ENCODE assay signal across 8 cellular contexts in genomic region chr17:4789701-4789950, GRCh38. TPM values are rescaled to one million over a fixed set of nuclear protein-coding genes. Genes with fewer than 3 reads are reported as not detected.
DNase-seq lines count a peak whose midpoint lies in the region; ATAC-seq and TF ChIP-seq lines count a peak whose summit lies in the region.

No MANE protein-coding gene starts in this region.

- H3K27ac ChIP-seq in HEK293 (ENCODE audit: extremely low read depth, low read depth, low read length), result peak overlapping the region; percentile 96
- peak overlapping the region; percentile 70 for H3K27ac ChIP-seq in brain microvascular endothelial cell

- no peak for TF ChIP-seq CTCF in AG09309 (IDR thresholded peaks at IDR 0.05; ENCODE audit: control insufficient read depth, insufficient read depth, low read depth, low read length, missing control alignments)
- no peak for TF ChIP-seq CTCF in HEK293 (tag by site-specific recombination; IDR thresholded peaks at IDR 0.05)
- no peak for TF ChIP-seq CTCF in brain microvascular endothelial cell (IDR thresholded peaks at IDR 0.05; ENCODE audit: low read depth, low read length, missing control alignments)

- no peaks in the 10 kb centered on the region for H3K9me3 ChIP-seq in HEK293 (ENCODE audit: control insufficient read depth, insufficient read depth, low read depth, low read length)
- no peaks in the 10 kb centered on the region for H3K9me3 ChIP-seq in mononuclear cell (ENCODE audit: low read depth, low read length)

- H3K36me3 ChIP-seq in HEK293 (ENCODE audit: control insufficient read depth in 2 of 2, insufficient read depth in 1 of 2, low read length in 2 of 2) (no peaks in the 10 kb centered on the region), brain microvascular endothelial cell (replicated peaks) (no peaks in the 10 kb centered on the region)

- H3K4me3 ChIP-seq in AG09309 (ENCODE audit: control insufficient read depth, low read depth, low read length) (peak overlapping the region; percentile 64), HEK293 (ENCODE audit: low read depth, low read length) (peak overlapping the region; percentile 62), brain microvascular endothelial cell (ENCODE audit: low read depth, low read length) (peak overlapping the region; percentile 57), mononuclear cell (ENCODE audit: low read length) (peak overlapping the region; percentile 59)

- DNase-seq in AG09309 (ENCODE audit: low read depth) (no peak), brain microvascular endothelial cell (no peak), epidermal melanocyte (ENCODE audit: insufficient read length, low spot score) (no peak), activated gamma-delta T cell treated with Interleukin-2 at 50 U/mL for 16 hours (no peak)

- POLR2A ChIA-PET in HEK293 (lab: Yijun Ruan, JAX), result interaction anchor here (0.8 to 3.8 kb wide), 20 partner anchors 10 to 234 kb away, joined by 3 to 31 read pairs (median 4); partner anchors contain the start of genes ARRB2, CXCL16, MED11 and MINK1

- ATAC-seq in HG02571 (IDR thresholded peaks at IDR 0.05; ENCODE audit: unreplicated experiment) (no peak), GM21825 (IDR thresholded peaks at IDR 0.05; ENCODE audit: unreplicated experiment) (no peak)

- CTCF ChIA-PET in HEK293 (lab: Yijun Ruan, JAX), result interaction anchor here (0.6 to 4.9 kb wide), 37 partner anchors 9 to 846 kb away, joined by 3 to 37 read pairs (median 6); partner anchors contain the start of genes ARRB2, MED11, PELP1 and PLD2

- H3K4me1 ChIP-seq in HEK293 (ENCODE audit: control insufficient read depth, insufficient read depth, low read length) (peaks cover 4% of the 10 kb centered on the region), mononuclear cell (ENCODE audit: insufficient read depth, low read length) (peaks cover 41% of the 10 kb centered on the region)

- in situ Hi-C loops in brain microvascular endothelial cell (cut with HindIII; ENCODE audit: low pct_ligation_motif_present, low sequenced_read_pairs), result no loop called here

- H3K27me3 ChIP-seq in brain microvascular endothelial cell (replicated peaks) (peaks cover 4% of the 10 kb centered on the region), mononuclear cell (ENCODE audit: insufficient read depth, low read length) (peaks cover 54% of the 10 kb centered on the region)

TF ChIP-seq in HEK293, 187 proteins besides CTCF, POLR2A, EP300 and RAD21 (continues in another document):
- TF ChIP-seq ZBTB6 (tag by site-specific recombination; IDR thresholded peaks at IDR 0.05) (peak; percentile 93), SP2 (tag by site-specific recombination; IDR thresholded peaks at IDR 0.05) (peak; percentile 76), ZNF792 (tag by site-specific recombination; IDR thresholded peaks at IDR 0.05) (0 out of 2 replicates have a peak, but pooled peaks have one; percentile 8), SP3 (tag by site-specific recombination; IDR thresholded peaks at IDR 0.05) (peak; percentile 75), EGR2 (tag by site-specific recombination; IDR thresholded peaks at IDR 0.05; ENCODE audit: low read depth) (peak; percentile 62), KLF16 (tag by site-specific recombination; IDR thresholded peaks at IDR 0.05) (0 out of 2 replicates have a peak, but pooled peaks have one; percentile 43), GLIS2 (tag by site-specific recombination; IDR thresholded peaks at IDR 0.05) (peak; percentile 93), ZFHX2 (tag by site-specific recombination; conservative IDR thresholded peaks at IDR 0.05) (peak; percentile 79), ZNF248 (tag by site-specific recombination; IDR thresholded peaks at IDR 0.05) (no peak), ZNF560 (tag by site-specific recombination; IDR thresholded peaks at IDR 0.05; ENCODE audit: borderline replicate concordance) (no peak), KLF9 (tag by site-specific recombination; IDR thresholded peaks at IDR 0.05; ENCODE audit: low read depth) (peak; percentile 60), ZNF324 (tag by site-specific recombination; IDR thresholded peaks at IDR 0.05) (no peak), SP7 (tag by site-specific recombination; IDR thresholded peaks at IDR 0.05) (peak; percentile 24; the same call in 1 of the 2 replicates), ZBTB10 (tag by site-specific recombination; IDR thresholded peaks at IDR 0.05) (0 out of 2 replicates have a peak, but pooled peaks have one; percentile 2), ZEB2 (tag by site-specific recombination; IDR thresholded peaks at IDR 0.05) (0 out of 2 replicates have a peak, but pooled peaks have one; percentile 24), ZNF558 (tag by site-specific recombination; IDR thresholded peaks at IDR 0.05) (no peak), ZBTB17 (tag by site-specific recombination; IDR thresholded peaks at IDR 0.05) (peak; percentile 65)
- TF ChIP-seq, protein P1, sequence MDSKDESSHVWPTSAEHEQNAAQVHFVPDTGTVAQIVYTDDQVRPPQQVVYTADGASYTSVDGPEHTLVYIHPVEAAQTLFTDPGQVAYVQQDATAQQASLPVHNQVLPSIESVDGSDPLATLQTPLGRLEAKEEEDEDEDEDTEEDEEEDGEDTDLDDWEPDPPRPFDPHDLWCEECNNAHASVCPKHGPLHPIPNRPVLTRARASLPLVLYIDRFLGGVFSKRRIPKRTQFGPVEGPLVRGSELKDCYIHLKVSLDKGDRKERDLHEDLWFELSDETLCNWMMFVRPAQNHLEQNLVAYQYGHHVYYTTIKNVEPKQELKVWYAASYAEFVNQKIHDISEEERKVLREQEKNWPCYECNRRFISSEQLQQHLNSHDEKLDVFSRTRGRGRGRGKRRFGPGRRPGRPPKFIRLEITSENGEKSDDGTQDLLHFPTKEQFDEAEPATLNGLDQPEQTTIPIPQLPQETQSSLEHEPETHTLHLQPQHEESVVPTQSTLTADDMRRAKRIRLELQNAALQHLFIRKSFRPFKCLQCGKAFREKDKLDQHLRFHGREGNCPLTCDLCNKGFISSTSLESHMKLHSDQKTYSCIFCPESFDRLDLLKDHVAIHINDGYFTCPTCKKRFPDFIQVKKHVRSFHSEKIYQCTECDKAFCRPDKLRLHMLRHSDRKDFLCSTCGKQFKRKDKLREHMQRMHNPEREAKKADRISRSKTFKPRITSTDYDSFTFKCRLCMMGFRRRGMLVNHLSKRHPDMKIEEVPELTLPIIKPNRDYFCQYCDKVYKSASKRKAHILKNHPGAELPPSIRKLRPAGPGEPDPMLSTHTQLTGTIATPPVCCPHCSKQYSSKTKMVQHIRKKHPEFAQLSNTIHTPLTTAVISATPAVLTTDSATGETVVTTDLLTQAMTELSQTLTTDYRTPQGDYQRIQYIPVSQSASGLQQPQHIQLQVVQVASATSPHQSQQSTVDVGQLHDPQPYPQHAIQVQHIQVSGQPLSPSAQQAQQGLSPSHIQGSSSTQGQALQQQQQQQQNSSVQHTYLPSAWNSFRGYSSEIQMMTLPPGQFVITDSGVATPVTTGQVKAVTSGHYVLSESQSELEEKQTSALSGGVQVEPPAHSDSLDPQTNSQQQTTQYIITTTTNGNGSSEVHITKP (tag by site-specific recombination; IDR thresholded peaks at IDR 0.05), result peak; percentile 61
- TF ChIP-seq, protein P2, sequence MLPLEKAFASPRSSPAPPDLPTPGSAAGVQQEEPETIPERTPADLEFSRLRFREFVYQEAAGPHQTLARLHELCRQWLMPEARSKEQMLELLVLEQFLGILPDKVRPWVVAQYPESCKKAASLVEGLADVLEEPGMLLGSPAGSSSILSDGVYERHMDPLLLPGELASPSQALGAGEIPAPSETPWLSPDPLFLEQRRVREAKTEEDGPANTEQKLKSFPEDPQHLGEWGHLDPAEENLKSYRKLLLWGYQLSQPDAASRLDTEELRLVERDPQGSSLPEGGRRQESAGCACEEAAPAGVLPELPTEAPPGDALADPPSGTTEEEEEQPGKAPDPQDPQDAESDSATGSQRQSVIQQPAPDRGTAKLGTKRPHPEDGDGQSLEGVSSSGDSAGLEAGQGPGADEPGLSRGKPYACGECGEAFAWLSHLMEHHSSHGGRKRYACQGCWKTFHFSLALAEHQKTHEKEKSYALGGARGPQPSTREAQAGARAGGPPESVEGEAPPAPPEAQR (tag by site-specific recombination; IDR thresholded peaks at IDR 0.05), result no peak

RNA-seq across cellular contexts. Expression of gene GLTPD2, which starts 0.9 kb away (rescaled TPM):
- not detected for total RNA-seq in mononuclear cell

RNA-seq across cellular contexts. Expression of gene VMO1, which starts 3.5 kb away (rescaled TPM):
- not detected for total RNA-seq in mononuclear cell

RNA-seq across cellular contexts. Expression of gene PSMB6, which starts 6.3 kb away (rescaled TPM):
- total RNA-seq in mononuclear cell, result 41.5 TPM

RNA-seq across cellular contexts. Expression of gene PLD2, which starts 17.3 kb away (rescaled TPM):
- total RNA-seq in mononuclear cell, result 7.9 TPM
